In the genomic region with DNA sequence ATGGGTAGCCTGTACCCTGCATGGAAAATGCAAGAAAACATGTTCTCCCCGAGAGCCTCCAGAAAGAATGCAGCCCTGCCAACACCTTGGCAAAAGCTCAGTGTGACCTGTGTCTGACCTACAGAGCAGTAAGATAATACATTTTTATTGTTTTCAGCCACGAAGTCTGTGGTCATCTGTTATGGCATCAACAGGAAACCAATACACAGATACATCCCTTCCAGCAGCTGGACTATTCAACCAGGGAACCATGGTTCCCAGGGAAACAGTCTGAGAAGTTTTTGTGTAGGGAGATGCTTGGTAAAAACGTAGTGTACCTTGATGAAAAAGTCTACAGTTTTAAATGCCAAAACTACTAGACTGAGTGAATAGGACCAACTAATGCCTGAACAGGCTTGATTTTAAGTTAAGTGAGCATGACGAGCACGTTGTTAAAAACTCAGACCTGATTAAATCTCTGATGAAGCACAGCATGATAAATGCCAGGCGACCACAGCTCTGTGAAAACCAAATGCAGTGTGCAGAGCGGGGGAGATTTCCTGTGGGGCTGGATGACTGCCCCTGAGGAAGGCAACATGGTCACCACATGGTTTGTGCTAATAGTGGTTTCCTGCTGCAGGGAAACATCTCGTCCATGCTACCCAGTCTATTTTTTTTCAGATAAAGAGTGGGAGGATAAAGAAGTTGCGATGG, we compare ENCODE assay signal across 9 cellular contexts.
DNase-seq lines count a peak whose midpoint lies in the region; ATAC-seq and TF ChIP-seq lines count a peak whose summit lies in the region.
"Had no signal": no experiment of that assay in that cellular context is flagged by ENCODE, and none has a peak within 500 bp of the region (broad histone marks: within the 10 kb centered on the region; RNA-seq: fewer than 3 reads in every experiment).

No MANE protein-coding gene starts in this region.

- no peaks in the 10 kb centered on the region for H3K36me3 ChIP-seq in upper lobe of right lung

- no peaks in the 10 kb centered on the region for H3K27me3 ChIP-seq in right cardiac atrium (ENCODE audit: control insufficient read depth, insufficient read depth)
- H3K27me3 ChIP-seq in upper lobe of right lung = no peaks in the 10 kb centered on the region

- TF ChIP-seq CTCF in upper lobe of right lung (IDR thresholded peaks at IDR 0.05) = no peak

- peak; percentile 72 to 85 for ATAC-seq in right cardiac atrium
- ATAC-seq in upper lobe of right lung = peak; percentile 65
- ATAC-seq in left lobe of liver = no peak
- ATAC-seq in GM19328 (IDR thresholded peaks at IDR 0.05; ENCODE audit: unreplicated experiment) = no peak

- DNase-seq in stimulated activated CD4-positive, alpha-beta T cell treated with anti-CD3 and anti-CD28 coated beads, Interleukin-15, amount 100 ng/mL, for 24 hours = peak; percentile 6
- DNase-seq in stimulated activated CD4-positive, alpha-beta T cell treated with anti-CD3 and anti-CD28 coated beads, Interleukin-12 subunit alpha, Interleukin-12 subunit beta, amount 100 ng/mL, for 4 hours = no peak
- DNase-seq in RPMI7951 (ENCODE audit: low read depth) = peak; percentile 50
- DNase-seq in right cardiac atrium = peak in 1 of 3 donors; percentile 61
- DNase-seq in upper lobe of right lung = no peak
- DNase-seq in left lobe of liver (ENCODE audit: low spot score) = no peak
- DNase-seq in activated naive CD4-positive, alpha-beta T cell treated with Interleukin-2 at 50 U/mL for 16 hours = no peak
- DNase-seq: SHP77 had no signal

- 19% methylated on average over 9 of the region's 9 CpGs for WGBS in right cardiac atrium

- peaks cover 2% of the 10 kb centered on the region for H3K4me1 ChIP-seq in right cardiac atrium (ENCODE audit: control insufficient read depth, insufficient read depth, low read length)
- peaks cover 3% of the 10 kb centered on the region for H3K4me1 ChIP-seq in upper lobe of right lung

- H3K4me3 ChIP-seq in right cardiac atrium (ENCODE audit: low read length) (no peak overlapping the region), upper lobe of right lung (no peak overlapping the region)

- H3K27ac ChIP-seq in right cardiac atrium (ENCODE audit: low read length) (no peak overlapping the region), upper lobe of right lung (no peak overlapping the region)

- H3K9me3 ChIP-seq in right cardiac atrium (ENCODE audit: control insufficient read depth, low read length) = no peaks in the 10 kb centered on the region
- no peaks in the 10 kb centered on the region for H3K9me3 ChIP-seq in upper lobe of right lung

- intact Hi-C loops in right cardiac atrium (cut with DNase I) = no loop called here
- intact Hi-C loops in upper lobe of right lung (cut with DNase I) = no loop called here

Comparison
In these comparisons a context has a peak if more than half of its experiments do, and no peak if none do; other contexts are left out.
1. DNase-seq: peak in stimulated activated CD4-positive, alpha-beta T cell treated with anti-CD3 and anti-CD28 coated beads, Interleukin-15, amount 100 ng/mL, for 24 hours (single experiment) and RPMI7951 (single experiment); none in stimulated activated CD4-positive, alpha-beta T cell treated with anti-CD3 and anti-CD28 coated beads, Interleukin-12 subunit alpha, Interleukin-12 subunit beta, amount 100 ng/mL, for 4 hours (single experiment), upper lobe of right lung (single experiment), left lobe of liver (single experiment) and activated naive CD4-positive, alpha-beta T cell treated with Interleukin-2 at 50 U/mL for 16 hours (single experiment).
2. ATAC-seq: peak in right cardiac atrium (2 of 2) and upper lobe of right lung (single experiment); none in left lobe of liver (single experiment) and GM19328 (single experiment).